Comparison of ENCODE assay signal across 11 cellular contexts in genomic region chr12:6462234-6462995, GRCh38. TPM values are rescaled to one million over a fixed set of nuclear protein-coding genes. Genes with fewer than 3 reads are reported as not detected.
DNase-seq lines count a peak whose midpoint lies in the region; ATAC-seq, FAIRE-seq and TF ChIP-seq lines count a peak whose summit lies in the region.
"Had no signal": no experiment of that assay in that cellular context is flagged by ENCODE, and none has a peak within 500 bp of the region (broad histone marks: within the 10 kb centered on the region; RNA-seq: fewer than 3 reads in every experiment).

No MANE protein-coding gene starts in this region.

- H2AFZ ChIP-seq in MM.1S (ENCODE audit: low read length): no peak overlapping the region

- WGBS in small intestine, 3 donors: 85 to 89% (median 88%) methylated on average over 14 of the region's 14 CpGs

- ATAC-seq in GM18511 (IDR thresholded peaks at IDR 0.05; ENCODE audit: unreplicated experiment): peak; percentile 7

- TF ChIP-seq CTCF in MM.1S (IDR thresholded peaks at IDR 0.05; ENCODE audit: low read length): no peak

- H3K27ac ChIP-seq in MM.1S (ENCODE audit: low read length) (peak overlapping the region; percentile 93), cingulate gyrus (ENCODE audit: low read depth, low read length) (peak overlapping the region; percentile 65), small intestine (ENCODE audit: low read depth in 1 of 2, low read length in 1 of 2) (peak overlapping the region; percentile 5 to 95)

- H3K36me3 ChIP-seq in MM.1S (replicated peaks; ENCODE audit: insufficient read depth, low read length): peaks cover 12% of the 10 kb centered on the region
- H3K36me3 ChIP-seq in small intestine (ENCODE audit: control insufficient read depth in 2 of 2, insufficient read depth in 2 of 2, low read length in 2 of 2): peaks cover 25 to 32% of the 10 kb centered on the region in 2 donors

- peak overlapping the region; percentile 91 for H3K4me2 ChIP-seq in MM.1S (ENCODE audit: low read depth, low read length)

- no peaks in the 10 kb centered on the region for H3K9me2 ChIP-seq in MM.1S (replicated peaks; ENCODE audit: insufficient read depth, low read length)

- H3K4me3 ChIP-seq in MM.1S (ENCODE audit: low read length) (peak overlapping the region; percentile 3; the same call in 1 of the 2 replicates), small intestine (ENCODE audit: low read depth in 1 of 2, low read length in 2 of 2) (no peak overlapping the region)

- peaks cover 34% of the 10 kb centered on the region for H3F3A ChIP-seq in MM.1S (ENCODE audit: insufficient read depth, low read length)

- in situ Hi-C loops in G401 (cut with HindIII; ENCODE audit: low sequenced_read_pairs): no loop called here

- H3K79me2 ChIP-seq in MM.1S (ENCODE audit: low read length): peaks cover 59% of the 10 kb centered on the region

- DNase-seq in MM.1S (no peak), small intestine (no peak), islet precursor cell (no peak), cerebellum (ENCODE audit: low spot score) (no peak), NCI-H187 treated with DMSO at 0.1 percent for 48 hours (lab: John Stamatoyannopoulos, UW) (no peak), G401 (ENCODE audit: low spot score) (no peak)
- DNase-seq: mesenchymal stem cell, NCI-H146, SHP77 treated with DMSO at 0.1 percent for 48 hours had no signal

- H3K4me1 ChIP-seq in MM.1S (ENCODE audit: low read length) (peaks cover 32% of the 10 kb centered on the region), small intestine (ENCODE audit: control insufficient read depth in 2 of 2, insufficient read depth in 1 of 2, low read depth in 1 of 2, low read length in 1 of 2) (peaks cover 0 to 3% of the 10 kb centered on the region in 2 donors)

- peak overlapping the region; percentile 29; the same call in 1 of the 2 replicates for H3K9ac ChIP-seq in MM.1S (ENCODE audit: low read length)

- H3K9me3 ChIP-seq in MM.1S (replicated peaks; ENCODE audit: insufficient read depth, low read length) (no peaks in the 10 kb centered on the region), small intestine (ENCODE audit: control insufficient read depth, low read depth) (no peaks in the 10 kb centered on the region)

- no peaks in the 10 kb centered on the region for H3K27me3 ChIP-seq in MM.1S (replicated peaks; ENCODE audit: insufficient read depth, low read length)
- no peaks in the 10 kb centered on the region for H3K27me3 ChIP-seq in small intestine (ENCODE audit: control insufficient read depth in 2 of 2, insufficient read depth in 2 of 2, low read length in 2 of 2)

- FAIRE-seq in small intestine (lab: Jason Lieb, UNC): no peak

- no peaks in the 10 kb centered on the region for H4K20me1 ChIP-seq in MM.1S (ENCODE audit: insufficient read depth, low read length)

RNA-seq across cellular contexts. Expression of gene VAMP1, which starts 8.1 kb away (rescaled TPM):
- 1 to 10 TPM; 1.6 to 5.8 (median 1.8) TPM for polyA plus RNA-seq in small intestine
- total RNA-seq in cerebellum: 10.5 TPM
- total RNA-seq in G401 (2014; rRNA removed; shearing (Covaris generic)): 7.6 and 9.3 TPM in 2 replicates

RNA-seq across cellular contexts. Expression of gene TAPBPL, which starts 10.6 kb away (rescaled TPM):
- 10 to 100 TPM; 26.4 to 38.6 (median 31.5) TPM for polyA plus RNA-seq in small intestine
- 3.1 TPM for total RNA-seq in cerebellum
- 0.25 TPM in 1 of 2 replicates, not detected in the other for total RNA-seq in G401 (2014; rRNA removed; shearing (Covaris generic))

RNA-seq across cellular contexts. Expression of gene CD27, which starts 17.7 kb away (rescaled TPM):
- 10 to 100 TPM in 1 of 3 donors, 1 to 10 TPM in 1, under 1 TPM in 1; 0.45 to 16.2 (median 3.7) TPM for polyA plus RNA-seq in small intestine
- not detected for total RNA-seq in cerebellum
- not detected in 2 replicates for total RNA-seq in G401 (2014; rRNA removed; shearing (Covaris generic))

RNA-seq across cellular contexts. Expression of gene MRPL51, which starts 30.6 kb away (rescaled TPM):
- polyA plus RNA-seq in small intestine: 100 to 1,000 TPM in 1 of 3 donors, 10 to 100 TPM in 2; 88.1 to 126 (median 89.5) TPM
- 22.6 TPM for total RNA-seq in cerebellum
- total RNA-seq in G401 (2014; rRNA removed; shearing (Covaris generic)): 363 and 396 TPM in 2 replicates

RNA-seq across cellular contexts. Expression of gene NCAPD2, which starts 31.5 kb away (rescaled TPM):
- polyA plus RNA-seq in small intestine: 10 to 100 TPM in 2 of 3 donors, 1 to 10 TPM in 1; 6.5 to 30.9 (median 13.2) TPM
- 22.3 TPM for total RNA-seq in cerebellum
- 86.1 and 102 TPM in 2 replicates for total RNA-seq in G401 (2014; rRNA removed; shearing (Covaris generic))
